7 cellular contexts compared by ENCODE assay signal in genomic region chr5:35976859-35977258, GRCh38. TPM values are rescaled to one million over a fixed set of nuclear protein-coding genes. Genes with fewer than 3 reads are reported as not detected.
"Had no signal": no experiment of that assay in that cellular context is flagged by ENCODE, and none has a peak within 500 bp of the region (broad histone marks: within the 10 kb centered on the region; RNA-seq: fewer than 3 reads in every experiment).

No MANE protein-coding gene starts in this region.

RNA-seq across cellular contexts. Expression of gene UGT3A1, which starts 14.3 kb away (rescaled TPM):
- total RNA-seq: GM23248, H4, HFFc6 had no signal
- polyA plus RNA-seq: GM23248 had no signal

RNA-seq across cellular contexts. Expression of gene CAPSL, which starts 38.4 kb away (rescaled TPM):
- total RNA-seq: GM23338, H1, H4, H7, H9 had no signal
- polyA plus RNA-seq: H1 had no signal
